ENCODE assay signal across 15 cellular contexts in genomic region chr1:224457782-224458144, GRCh38. TPM values are rescaled to one million over a fixed set of nuclear protein-coding genes. Genes with fewer than 3 reads are reported as not detected.
A peak's percentile ranks its signal among the peaks of the same experiment; 100 is the strongest.
DNase-seq lines count a peak whose midpoint lies in the region; ATAC-seq and TF ChIP-seq lines count a peak whose summit lies in the region.
"Had no signal": no experiment of that assay in that cellular context is flagged by ENCODE, and none has a peak within 500 bp of the region (broad histone marks: within the 10 kb centered on the region; RNA-seq: fewer than 3 reads in every experiment).

No MANE protein-coding gene starts in this region.

- no peaks in the 10 kb centered on the region for H4K20me1 ChIP-seq in SK-N-SH (ENCODE audit: insufficient read depth)

- TF ChIP-seq EP300 in SK-N-SH (IDR thresholded peaks at IDR 0.05; ENCODE audit: borderline replicate concordance in 1 of 2, low read depth in 1 of 2, low read length in 1 of 2), result no peak

- H3K4me3 ChIP-seq in SK-N-SH (ENCODE audit: low read depth in 2 of 2, low read length in 1 of 2) (peak overlapping the region in 1 of 2 experiments; percentile 6; a peak in 1 of 4 replicates), esophagus squamous epithelium (no peak overlapping the region), testis (no peak overlapping the region), left lung (no peak overlapping the region)
- H3K4me3 ChIP-seq: A549, HAP-1, hepatocyte, SJCRH30 had no signal

- H3K36me3 Mint-ChIP-seq in activated naive CD4-positive, alpha-beta T cell treated with anti-CD3 and anti-CD28 coated beads, Interleukin-2, amount 50 U/mL, for 72 hours, result no peaks in the 10 kb centered on the region

- ATAC-seq in activated naive CD4-positive, alpha-beta T cell treated with anti-CD3 and anti-CD28 coated beads, Interleukin-2, amount 50 U/mL, for 72 hours, result no peak
- ATAC-seq in left lung (no peak), HG03354 (IDR thresholded peaks at IDR 0.05; ENCODE audit: poor library complexity, severe bottlenecking, unreplicated experiment) (no peak), HG02970 (IDR thresholded peaks at IDR 0.05; ENCODE audit: low FRiP score, unreplicated experiment) (no peak)

- no peaks in the 10 kb centered on the region for H3K9me3 Mint-ChIP-seq in activated naive CD4-positive, alpha-beta T cell treated with anti-CD3 and anti-CD28 coated beads, Interleukin-2, amount 50 U/mL, for 72 hours
- H3K9me3 Mint-ChIP-seq: naive thymus-derived CD8-positive, alpha-beta T cell; stimulated activated naive CD8-positive, alpha-beta T cell treated with anti-CD3 and anti-CD28 coated beads, Interleukin-15, amount 100 ng/mL, for 72 hours had no signal

- H3K9me3 ChIP-seq in SK-N-SH, result no peaks in the 10 kb centered on the region
- no peaks in the 10 kb centered on the region for H3K9me3 ChIP-seq in esophagus squamous epithelium
- H3K9me3 ChIP-seq in testis, result no peaks in the 10 kb centered on the region
- no peaks in the 10 kb centered on the region for H3K9me3 ChIP-seq in left lung
- H3K9me3 ChIP-seq: A549, HAP-1, SJCRH30 had no signal

- CTCF ChIA-PET in SK-N-SH (lab: Yijun Ruan, JAX), result interaction anchor here (0.5 to 2.7 kb wide), 34 partner anchors 9 to 1329 kb away, joined by 3 to 37 read pairs (median 4); no protein-coding TSS in a partner anchor

- no peak for TF ChIP-seq POLR2A in esophagus squamous epithelium (IDR thresholded peaks at IDR 0.05)
- TF ChIP-seq POLR2A in testis (IDR thresholded peaks at IDR 0.05), result no peak

- TF ChIP-seq CTCF in SK-N-SH (IDR thresholded peaks at IDR 0.05) (no peak; the same call in 1 of the 2 replicates), esophagus squamous epithelium (IDR thresholded peaks at IDR 0.05) (no peak), testis (IDR thresholded peaks at IDR 0.05) (no peak), left lung (IDR thresholded peaks at IDR 0.05) (no peak)

- H3K36me3 ChIP-seq in SK-N-SH (replicated peaks in 1 of 2; ENCODE audit: control insufficient read depth in 1 of 2, insufficient read depth in 2 of 2, low read length in 1 of 2) (peaks cover 0 to 4% of the 10 kb centered on the region in 2 experiments), esophagus squamous epithelium (no peaks in the 10 kb centered on the region), testis (ENCODE audit: low read depth, missing control alignments) (no peaks in the 10 kb centered on the region), left lung (no peaks in the 10 kb centered on the region)
- H3K36me3 ChIP-seq: HAP-1, SJCRH30 had no signal

- no peaks in the 10 kb centered on the region for H3K27me3 ChIP-seq in SK-N-SH (ENCODE audit: insufficient read depth)
- H3K27me3 ChIP-seq in esophagus squamous epithelium, result no peaks in the 10 kb centered on the region
- no peaks in the 10 kb centered on the region for H3K27me3 ChIP-seq in testis
- H3K27me3 ChIP-seq in left lung, result no peaks in the 10 kb centered on the region
- H3K27me3 ChIP-seq: hepatocyte, SJCRH30 had no signal

- H3F3A ChIP-seq in SK-N-SH (replicated peaks; ENCODE audit: insufficient read depth), result peaks cover 5% of the 10 kb centered on the region

- intact Hi-C loops in esophagus squamous epithelium (cut with DNase I) (loop anchor here (10.0 kb wide), 2 partner anchors 93 to 343 kb away; partner anchors contain the start of gene FBXO28), testis (cut with DNase I; ENCODE audit: low total_unique reads) (loop anchor here (10.0 kb wide), 1 partner anchor 273 kb away; the partner anchor contains the start of gene DEGS1), left lung (cut with DNase I) (no loop called here)

- H3K9me2 ChIP-seq in SK-N-SH, result no peaks in the 10 kb centered on the region

- no peak for DNase-seq in activated naive CD4-positive, alpha-beta T cell treated with anti-CD3 and anti-CD28 coated beads, Interleukin-2, amount 50 U/mL, for 72 hours (ENCODE audit: low spot score in 2 of 2)
- DNase-seq in activated naive CD4-positive, alpha-beta T cell treated with anti-CD3 and anti-CD28 coated beads, Interleukin-2, amount 50 U/mL, for 16 hours, result no peak
- DNase-seq in SK-N-SH (peak; percentile 11), esophagus squamous epithelium (lab: John Stamatoyannopoulos, UW) (no peak), testis (no peak), left lung (no peak)
- DNase-seq: activated naive CD4-positive, alpha-beta T cell treated with Interleukin-2 at 50 U/mL for 16 hours had no signal

- H3K4me2 ChIP-seq in SK-N-SH, result no peak overlapping the region

- no peak overlapping the region for H3K27ac ChIP-seq in SK-N-SH (ENCODE audit: low read depth in 2 of 2, low read length in 1 of 2)
- peak overlapping the region in 3 of 4 donors; percentile 55 to 92 (median 88) for H3K27ac ChIP-seq in esophagus squamous epithelium
- peak overlapping the region; percentile 36 to 56 for H3K27ac ChIP-seq in testis
- H3K27ac ChIP-seq in left lung, result peak overlapping the region in 1 of 2 donors; percentile 83
- H3K27ac ChIP-seq: SJCRH30 had no signal

- H2AFZ ChIP-seq in SK-N-SH (ENCODE audit: low read depth), result no peak overlapping the region
- H2AFZ ChIP-seq: hepatocyte had no signal

- no peak for TF ChIP-seq RAD21 in SK-N-SH (IDR thresholded peaks at IDR 0.05; ENCODE audit: low read length)

- H3K79me2 ChIP-seq in SK-N-SH (ENCODE audit: insufficient read depth), result no peaks in the 10 kb centered on the region
- H3K79me2 ChIP-seq: hepatocyte had no signal

- peaks cover 4 to 8% of the 10 kb centered on the region in 2 experiments; a peak in 2 of 4 replicates for H3K4me1 ChIP-seq in SK-N-SH (ENCODE audit: control insufficient read depth in 1 of 2, insufficient read depth in 2 of 2, low read depth in 1 of 2, low read length in 1 of 2)
- peaks cover 12 to 69% (median 17%) of the 10 kb centered on the region in 3 donors for H3K4me1 ChIP-seq in esophagus squamous epithelium
- peaks cover 15% of the 10 kb centered on the region for H3K4me1 ChIP-seq in testis
- H3K4me1 ChIP-seq in left lung, result peaks cover 9 to 38% of the 10 kb centered on the region in 2 donors
- H3K4me1 ChIP-seq: SJCRH30 had no signal

- peak overlapping the region; percentile 73 to 92 for H3K27ac Mint-ChIP-seq in activated naive CD4-positive, alpha-beta T cell treated with anti-CD3 and anti-CD28 coated beads, Interleukin-2, amount 50 U/mL, for 72 hours

- H3K9ac ChIP-seq in SK-N-SH, result no peak overlapping the region

- POLR2A ChIA-PET in SK-N-SH (lab: Yijun Ruan, JAX), result no interaction called here

- WGBS in SK-N-SH (ENCODE audit: low lambda C conversion rate), result 93% methylated on average over 1 of the region's 1 CpG
- 82 to 89% methylated on average over 1 of the region's 1 CpG for WGBS in esophagus squamous epithelium, 2 donors
- WGBS in testis, 2 donors, result 72 to 77% methylated on average over 1 of the region's 1 CpG

TF ChIP-seq in SK-N-SH, 30 proteins besides CTCF, POLR2A, EP300 and RAD21 (continues in another document):
- TF ChIP-seq TCF12 (IDR thresholded peaks at IDR 0.05) (no peak), RFX5 (IDR thresholded peaks at IDR 0.05; ENCODE audit: low read length) (no peak), NRF1 (IDR thresholded peaks at IDR 0.05; ENCODE audit: low read depth, low read length) (no peak), SMC3 (IDR thresholded peaks at IDR 0.05; ENCODE audit: low read depth, low read length) (no peak), FOXJ3 (CRISPR knock-in tag; IDR thresholded peaks at IDR 0.05) (no peak), NFIC (IDR thresholded peaks at IDR 0.05; ENCODE audit: borderline replicate concordance) (no peak), YY1 (IDR thresholded peaks at IDR 0.05; ENCODE audit: low read depth) (no peak), PBX3 (IDR thresholded peaks at IDR 0.05) (no peak), ELF1 (IDR thresholded peaks at IDR 0.05) (no peak), EZH2phosphoT487 (IDR thresholded peaks at IDR 0.05; ENCODE audit: borderline replicate concordance, low read depth) (no peak), FOSL2 (IDR thresholded peaks at IDR 0.05; ENCODE audit: borderline replicate concordance, low read depth) (no peak), USF2 (IDR thresholded peaks at IDR 0.05; ENCODE audit: borderline replicate concordance, low read depth, low read length) (no peak), IRF3 (IDR thresholded peaks at IDR 0.05; ENCODE audit: low read depth, low read length) (no peak), GABPA (IDR thresholded peaks at IDR 0.05; ENCODE audit: low read depth) (no peak)

RNA-seq across cellular contexts. Expression of gene WDR26, which starts 23.2 kb away (rescaled TPM):
- 10 to 100 TPM; 74.3 to 86.3 TPM for total RNA-seq in activated naive CD4-positive, alpha-beta T cell treated with anti-CD3 and anti-CD28 coated beads, Interleukin-2, amount 50 U/mL, for 72 hours
- polyA plus RNA-seq in SK-N-SH (2012; rRNA removed) (21.2 and 21.9 TPM in 2 replicates), testis (ENCODE audit: insufficient read depth, low read depth, low replicate concordance) (105 TPM)
- 45.6 and 46.1 TPM in 2 replicates for polyA plus RNA-seq in SK-N-SH (2012; cell fraction: cytosol; rRNA removed)
- polyA plus RNA-seq in SK-N-SH (2012; cell fraction: nucleus; rRNA removed), result 21.5 and 50.0 TPM in 2 replicates
- total RNA-seq in esophagus squamous epithelium (100 to 1,000 TPM in 1 of 4 donors, 10 to 100 TPM in 3; 38.3 to 111 (median 61.9) TPM), testis (100 to 1,000 TPM in 1 of 2 donors, 10 to 100 TPM in 1; 86.1 to 104 TPM), left lung (10 to 100 TPM; 84.5 to 86.6 TPM)

Comparison
In these comparisons a context has a peak if more than half of its experiments do, and no peak if none do; other contexts are left out.
1. H3K27ac ChIP-seq: peak in esophagus squamous epithelium (3 of 4) and testis (2 of 2); none in SK-N-SH (0 of 2).
2. intact Hi-C loops: an anchor here in esophagus squamous epithelium (10.0 kb wide) and testis (10.0 kb wide); none called in left lung.